In the genomic region with DNA sequence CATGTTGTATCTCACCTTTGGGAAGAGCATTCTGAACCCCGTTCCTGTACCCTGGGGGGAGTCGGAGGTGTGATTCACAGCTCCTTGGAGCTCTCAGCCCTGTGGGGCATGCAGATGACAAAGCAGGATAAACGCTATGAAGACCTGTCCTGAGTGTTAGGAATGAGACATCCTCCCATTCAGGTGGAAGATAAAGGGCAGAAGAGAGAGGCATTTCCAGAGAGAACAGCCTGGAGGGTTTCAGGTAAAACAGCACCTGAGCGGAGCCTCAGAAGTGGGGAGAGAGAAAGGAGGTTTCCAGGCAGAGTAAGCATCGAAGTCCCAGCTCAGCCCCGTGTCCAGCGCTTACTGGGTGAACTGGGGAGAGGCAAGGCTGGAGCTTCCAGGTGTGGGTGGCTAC, we compare ENCODE assay signal across 1 cellular context.
TF ChIP-seq lines count a peak whose summit lies in the region.

No MANE protein-coding gene starts in this region.

TF ChIP-seq in WTC11, 78 proteins besides CTCF, POLR2A, EP300 and RAD21 (continued from another document):
- TF ChIP-seq NR1H2 (CRISPR knock-in tag; IDR thresholded peaks at IDR 0.05) (no peak), ETV6 (CRISPR knock-in tag; IDR thresholded peaks at IDR 0.05) (no peak), JUN (CRISPR knock-in tag; IDR thresholded peaks at IDR 0.05) (no peak), ZNF263 (CRISPR knock-in tag; IDR thresholded peaks at IDR 0.05; ENCODE audit: low read depth) (no peak), MYBL2 (CRISPR knock-in tag; IDR thresholded peaks at IDR 0.05) (no peak), SOX15 (CRISPR knock-in tag; IDR thresholded peaks at IDR 0.05) (no peak), CBFB (CRISPR knock-in tag; IDR thresholded peaks at IDR 0.05; ENCODE audit: low read depth) (no peak)
- TF ChIP-seq, protein P1, sequence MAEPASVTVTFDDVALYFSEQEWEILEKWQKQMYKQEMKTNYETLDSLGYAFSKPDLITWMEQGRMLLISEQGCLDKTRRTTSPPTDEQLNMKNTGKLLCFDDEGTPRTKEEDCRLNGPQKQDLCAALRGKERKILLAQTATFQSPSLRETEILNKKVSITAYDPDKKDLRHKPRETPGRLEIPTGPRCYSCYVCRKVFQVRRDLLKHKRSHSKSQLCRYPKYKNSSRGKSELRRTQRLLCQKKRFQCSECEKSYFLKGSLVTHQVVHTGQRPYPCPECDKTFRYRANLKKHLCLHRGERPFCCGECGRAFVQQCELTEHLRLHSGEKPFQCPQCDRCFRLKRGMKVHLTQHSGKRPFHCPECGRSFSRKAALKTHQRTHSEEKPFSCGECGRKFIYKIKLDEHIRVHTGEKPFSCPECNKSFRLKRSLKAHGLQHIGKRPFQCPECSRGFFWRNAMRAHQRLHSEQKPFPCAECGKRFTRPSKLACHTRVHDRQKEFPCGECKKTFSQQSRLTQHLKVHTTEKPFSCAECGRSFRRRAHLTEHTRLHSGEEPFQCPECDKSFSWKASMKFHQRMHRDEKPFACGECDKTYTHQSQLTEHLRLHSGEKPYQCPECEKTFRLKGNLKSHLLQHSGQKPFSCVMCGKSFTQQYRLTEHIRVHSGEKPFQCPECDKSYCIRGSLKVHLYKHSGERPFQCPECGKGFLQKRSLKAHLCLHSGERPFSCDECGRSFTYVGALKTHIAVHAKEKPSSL (CRISPR knock-in tag; conservative IDR thresholded peaks at IDR 0.05), result no peak
TF ChIP-seq in WTC11: peak in this region for 0.
